15 cellular contexts compared by ENCODE assay signal in genomic region chr7:18698258-18698734, GRCh38.
DNase-seq lines count a peak whose midpoint lies in the region; ATAC-seq and TF ChIP-seq lines count a peak whose summit lies in the region.
"Had no signal": no experiment of that assay in that cellular context is flagged by ENCODE, and none has a peak within 500 bp of the region (broad histone marks: within the 10 kb centered on the region; RNA-seq: fewer than 3 reads in every experiment).

No MANE protein-coding gene starts in this region.

- peak overlapping the region; percentile 86 for H3K27ac Mint-ChIP-seq in mesothelial cell of epicardium
- H3K27ac Mint-ChIP-seq: B cell; CD4-positive, CD25-positive, alpha-beta regulatory T cell; CD8-positive, alpha-beta memory T cell had no signal

- peaks cover 36% of the 10 kb centered on the region for H3K4me1 Mint-ChIP-seq in mesothelial cell of epicardium
- H3K4me1 Mint-ChIP-seq: B cell; CD8-positive, alpha-beta memory T cell had no signal

- H3K27me3 Mint-ChIP-seq in mesothelial cell of epicardium (ENCODE audit: low read depth) = no peaks in the 10 kb centered on the region
- H3K27me3 Mint-ChIP-seq: B cell; CD4-positive, CD25-positive, alpha-beta regulatory T cell; CD8-positive, alpha-beta memory T cell had no signal

- no peaks in the 10 kb centered on the region for H3K27me3 ChIP-seq in BE2C

- no peak for TF ChIP-seq CTCF in BE2C (IDR thresholded peaks at IDR 0.05; ENCODE audit: low read depth, low read length)
- no peak for TF ChIP-seq CTCF in mesothelial cell of epicardium (IDR thresholded peaks at IDR 0.05; ENCODE audit: unreplicated experiment)

- no peaks in the 10 kb centered on the region for H3K9me3 Mint-ChIP-seq in mesothelial cell of epicardium

- H3K36me3 Mint-ChIP-seq in mesothelial cell of epicardium = no peaks in the 10 kb centered on the region
- H3K36me3 Mint-ChIP-seq: CD4-positive, CD25-positive, alpha-beta regulatory T cell; CD8-positive, alpha-beta memory T cell had no signal

- H3K9me3 ChIP-seq in BE2C = no peaks in the 10 kb centered on the region
- H3K9me3 ChIP-seq: HAP-1 had no signal

- DNase-seq in BE2C (peak; percentile 48), SK-N-DZ (ENCODE audit: low spot score) (peak; percentile 91), mesothelial cell of epicardium (ENCODE audit: low spot score in 2 of 2, unreplicated experiment in 2 of 2) (no peak), occipital lobe (lab: John Stamatoyannopoulos, UW) (no peak), NCI-H524 treated with DMSO at 0.1 percent for 48 hours (lab: John Stamatoyannopoulos, UW) (no peak), dermis blood vessel endothelial cell (no peak)
- DNase-seq: C1 segment of cervical spinal cord; CD4-positive, CD25-positive, alpha-beta regulatory T cell; CD8-positive, alpha-beta memory T cell; COR-L47; DMS 273 treated with DMSO at 0.1 percent for 48 hours; GM23248 had no signal

- H3K4me3 Mint-ChIP-seq in mesothelial cell of epicardium = no peak overlapping the region
- H3K4me3 Mint-ChIP-seq: B cell; CD4-positive, CD25-positive, alpha-beta regulatory T cell; CD8-positive, alpha-beta memory T cell had no signal

- H3K36me3 ChIP-seq in BE2C = no peaks in the 10 kb centered on the region
- H3K36me3 ChIP-seq: HAP-1 had no signal

- H3K4me3 ChIP-seq in BE2C (ENCODE audit: low read depth, low read length) = peak overlapping the region; percentile 3; the same call in 1 of the 2 replicates
- H3K4me3 ChIP-seq: GM23248, HAP-1 had no signal

- peaks cover 63% of the 10 kb centered on the region for H3K4me1 ChIP-seq in BE2C
- H3K4me1 ChIP-seq: HAP-1 had no signal

- no peak for ATAC-seq in HG02840 (IDR thresholded peaks at IDR 0.05; ENCODE audit: low FRiP score, unreplicated experiment)

Comparison
In these comparisons a context has a peak if more than half of its experiments do, and no peak if none do; other contexts are left out.
1. DNase-seq: peak in BE2C (single experiment) and SK-N-DZ (single experiment); none in mesothelial cell of epicardium (0 of 2), occipital lobe (single experiment), NCI-H524 treated with DMSO at 0.1 percent for 48 hours (single experiment) and dermis blood vessel endothelial cell (single experiment).